In the genomic region with DNA sequence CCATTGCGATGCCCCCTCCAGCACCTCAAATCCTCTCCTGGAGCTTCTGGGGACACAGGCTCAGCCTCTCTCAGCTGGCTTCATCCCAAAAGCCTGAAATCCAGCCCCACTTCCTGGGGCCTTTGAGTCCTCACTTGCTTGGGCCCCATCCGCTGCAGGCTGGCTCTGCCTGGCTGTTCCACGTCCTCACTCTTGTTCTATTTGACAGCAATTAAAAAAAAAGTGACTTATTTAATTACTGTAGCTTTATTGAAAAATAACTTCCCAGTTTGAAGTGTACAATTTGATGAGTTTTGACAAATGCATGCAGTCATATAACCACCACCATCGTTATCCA, we compare ENCODE assay signal across 18 cellular contexts. TPM values are rescaled to one million over a fixed set of nuclear protein-coding genes. Genes with fewer than 3 reads are reported as not detected.
A peak's percentile ranks its signal among the peaks of the same experiment; 100 is the strongest.
DNase-seq lines count a peak whose midpoint lies in the region; ATAC-seq and TF ChIP-seq lines count a peak whose summit lies in the region.
"Had no signal": no experiment of that assay in that cellular context is flagged by ENCODE, and none has a peak within 500 bp of the region (broad histone marks: within the 10 kb centered on the region; RNA-seq: fewer than 3 reads in every experiment).

No MANE protein-coding gene starts in this region.

- H3K27me3 ChIP-seq in CD8-positive, alpha-beta T cell (ENCODE audit: insufficient read depth, low read length): no peaks in the 10 kb centered on the region
- no peaks in the 10 kb centered on the region for H3K27me3 ChIP-seq in stomach

- H3K27ac ChIP-seq in CD8-positive, alpha-beta T cell (ENCODE audit: low read depth, low read length): no peak overlapping the region
- no peak overlapping the region for H3K27ac ChIP-seq in stomach
- H3K27ac ChIP-seq: HL-60 had no signal

- no peak for TF ChIP-seq POLR2A in stomach (IDR thresholded peaks at IDR 0.05)

- ATAC-seq in CD8-positive, alpha-beta T cell: no peak
- ATAC-seq: GM23338 had no signal

- TF ChIP-seq CTCF in CD8-positive, alpha-beta T cell (IDR thresholded peaks at IDR 0.05): no peak
- TF ChIP-seq CTCF in glutamatergic neuron (IDR thresholded peaks at IDR 0.05; ENCODE audit: partially characterized antibody, unreplicated experiment) (no peak), stomach (IDR thresholded peaks at IDR 0.05) (no peak)

- no peaks in the 10 kb centered on the region for H3K4me1 ChIP-seq in CD8-positive, alpha-beta T cell (ENCODE audit: insufficient read depth, low read length)
- H3K4me1 ChIP-seq in stomach: peaks cover 0 to 18% (median 14%) of the 10 kb centered on the region in 4 donors
- H3K4me1 ChIP-seq: BE2C had no signal

- no peak overlapping the region for H3K4me3 ChIP-seq in CD8-positive, alpha-beta T cell (ENCODE audit: low read depth, low read length)
- H3K4me3 ChIP-seq in stomach: no peak overlapping the region
- H3K4me3 ChIP-seq: GM23338 had no signal

- H3K27me3 Mint-ChIP-seq in CD8-positive, alpha-beta T cell (ENCODE audit: low read depth): no peaks in the 10 kb centered on the region
- H3K27me3 Mint-ChIP-seq in IgD-negative memory B cell (no peaks in the 10 kb centered on the region), glutamatergic neuron (ENCODE audit: unreplicated experiment) (peaks cover 11% of the 10 kb centered on the region)

- H3K9me3 Mint-ChIP-seq in CD8-positive, alpha-beta T cell: peaks cover 12% of the 10 kb centered on the region
- H3K9me3 Mint-ChIP-seq in IgD-negative memory B cell (peaks cover 2 to 15% (median 4%) of the 10 kb centered on the region in 3 donors), glutamatergic neuron (ENCODE audit: unreplicated experiment) (peaks cover 9% of the 10 kb centered on the region)

- CTCF ChIA-PET in CD8-positive, alpha-beta T cell (lab: Charles Lee): no interaction called here

- 82 to 87% (median 84%) methylated on average over 4 of the region's 4 CpGs for WGBS in stomach, 5 donors

- H3K36me3 Mint-ChIP-seq in CD8-positive, alpha-beta T cell: peaks cover 36% of the 10 kb centered on the region
- H3K36me3 Mint-ChIP-seq in IgD-negative memory B cell: peaks cover 5% of the 10 kb centered on the region
- H3K36me3 Mint-ChIP-seq in glutamatergic neuron (ENCODE audit: unreplicated experiment): peaks cover 5% of the 10 kb centered on the region

- peaks cover 9% of the 10 kb centered on the region for H3K4me1 Mint-ChIP-seq in CD8-positive, alpha-beta T cell (ENCODE audit: low read depth)
- H3K4me1 Mint-ChIP-seq in IgD-negative memory B cell: peaks cover 30 to 33% (median 32%) of the 10 kb centered on the region in 3 donors
- peaks cover 13% of the 10 kb centered on the region for H3K4me1 Mint-ChIP-seq in glutamatergic neuron (ENCODE audit: low read depth, unreplicated experiment)
- H3K4me1 Mint-ChIP-seq: GM23338 had no signal

- H3K27ac Mint-ChIP-seq in CD8-positive, alpha-beta T cell: peak overlapping the region; percentile 30
- peak overlapping the region in 2 of 3 donors; percentile 14 to 15 for H3K27ac Mint-ChIP-seq in IgD-negative memory B cell
- H3K27ac Mint-ChIP-seq in glutamatergic neuron (ENCODE audit: unreplicated experiment): no peak overlapping the region
- H3K27ac Mint-ChIP-seq: GM23338 had no signal

- DNase-seq in CD8-positive, alpha-beta T cell: no peak
- DNase-seq in glutamatergic neuron: peak; percentile 5
- peak; percentile 68 for DNase-seq in posterior vena cava (ENCODE audit: low spot score)
- DNase-seq in stomach: no peak
- DNase-seq in NCI-H146 (lab: John Stamatoyannopoulos, UW): no peak
- DNase-seq in NCI-H1694 treated with DMSO at 0.1 percent for 48 hours (lab: John Stamatoyannopoulos, UW): no peak
- DNase-seq: BE2C; DND-41; GF-D8; NCI-H1105 treated with DMSO at 0.1 percent for 48 hours; NCI-H187 treated with DMSO at 0.1 percent for 48 hours; NCI-H446 treated with DMSO at 0.1 percent for 48 hours; NK-92 treated with Interleukin-12 subunit alpha and Interleukin-12 subunit beta, amount 100 ng/mL, for 24 hours; OCI-M1 had no signal

- H3K4me3 Mint-ChIP-seq in CD8-positive, alpha-beta T cell: no peak overlapping the region
- H3K4me3 Mint-ChIP-seq in IgD-negative memory B cell (no peak overlapping the region), glutamatergic neuron (ENCODE audit: unreplicated experiment) (no peak overlapping the region)
- H3K4me3 Mint-ChIP-seq: GM23338 had no signal

- intact Hi-C loops in CD8-positive, alpha-beta T cell (cut with DNase I, micrococcal nuclease): no loop called here
- intact Hi-C loops in posterior vena cava (cut with DNase I): no loop called here
- intact Hi-C loops in stomach (cut with DNase I; ENCODE audit: low total_unique reads): no loop called here

- no peaks in the 10 kb centered on the region for H3K9me3 ChIP-seq in CD8-positive, alpha-beta T cell (ENCODE audit: low read length)
- peaks cover 0 to 10% (median 9%) of the 10 kb centered on the region in 4 donors for H3K9me3 ChIP-seq in stomach
- H3K9me3 ChIP-seq: BE2C had no signal

- POLR2A ChIA-PET in CD8-positive, alpha-beta T cell (lab: Charles Lee): no interaction called here

- TF ChIP-seq EP300 in stomach (IDR thresholded peaks at IDR 0.05): no peak

- H3K36me3 ChIP-seq in CD8-positive, alpha-beta T cell (ENCODE audit: insufficient read depth, low read length): no peaks in the 10 kb centered on the region
- H3K36me3 ChIP-seq in stomach: no peaks in the 10 kb centered on the region
- H3K36me3 ChIP-seq: BE2C had no signal

RNA-seq across cellular contexts. Expression of gene PARVG, which starts 27.2 kb away (rescaled TPM):
- 100 to 1,000 TPM; 122 to 124 TPM for total RNA-seq in CD8-positive, alpha-beta T cell
- 120 TPM for polyA plus RNA-seq in IgD-negative memory B cell
- total RNA-seq in glutamatergic neuron (ENCODE audit: unreplicated experiment): not detected
- total RNA-seq in posterior vena cava: 10 to 100 TPM in 1 of 2 donors, 1 to 10 TPM in 1; 9.8 to 14.7 TPM
- total RNA-seq in stomach: 10 to 100 TPM; 12.3 to 78.2 (median 51.9) TPM
- 1 to 10 TPM; 5.7 to 7.3 (median 5.9) TPM for polyA plus RNA-seq in stomach
- total RNA-seq: LHCN-M2 had no signal

Comparison
In these comparisons a context has a peak if more than half of its experiments do, and no peak if none do; other contexts are left out.
1. DNase-seq: peak in glutamatergic neuron (single experiment) and posterior vena cava (single experiment); none in CD8-positive, alpha-beta T cell (0 of 7), stomach (single experiment), NCI-H146 (single experiment) and NCI-H1694 treated with DMSO at 0.1 percent for 48 hours (single experiment).
2. RNA of gene PARVG, which starts 27.2 kb away (total RNA-seq): 122 to 124 TPM in CD8-positive, alpha-beta T cell, 12.3 to 78.2 TPM in stomach and 9.8 to 14.7 TPM in posterior vena cava; not detected in glutamatergic neuron (single experiment); every median in the first group is over 10 times any median in the second.